In genomic region chr17:57989011-57989345, GRCh38 we compare ENCODE assay signal across 8 cellular contexts. TPM values are rescaled to one million over a fixed set of nuclear protein-coding genes. Genes with fewer than 3 reads are reported as not detected.
DNase-seq lines count a peak whose midpoint lies in the region; ATAC-seq and TF ChIP-seq lines count a peak whose summit lies in the region.

No MANE protein-coding gene starts in this region.

- DNase-seq in AG04450 (ENCODE audit: low read depth, low spot score) = no peak
- DNase-seq in HFFc6 = peak; percentile 55
- peak; percentile 54 for DNase-seq in WERI-Rb-1
- peak in 1 of 2 donors; percentile 38 for DNase-seq in cardiac muscle cell (ENCODE audit: low read depth in 1 of 2, low spot score in 1 of 2)
- DNase-seq in retinal pigment epithelial cell (ENCODE audit: low read depth) = no peak
- no peak for DNase-seq in activated effector memory CD4-positive, alpha-beta T cell treated with anti-CD3 and anti-CD28 coated beads, Interleukin-2, amount 50 U/mL, for 16 hours

- POLR2A ChIA-PET in AG04450 (lab: Yijun Ruan, JAX) = interaction anchor here (0.9 to 2.1 kb wide), 11 partner anchors 10 to 139 kb away, joined by 3 to 11 read pairs (median 5); partner anchors contain the start of genes MRPS23 and SRSF1

- CTCF ChIA-PET in AG04450 (lab: Charles Lee) = interaction anchor here (3.7 to 4.1 kb wide), 3 partner anchors 11 to 132 kb away, joined by 14 to 70 read pairs (median 36); no protein-coding TSS in a partner anchor

- H3K27ac ChIP-seq in AG04450 (ENCODE audit: low read depth, low read length) (peak overlapping the region; percentile 71), WERI-Rb-1 (peak overlapping the region; percentile 92), cardiac muscle cell (peak overlapping the region; percentile 95)

- H3K9me3 ChIP-seq in AG04450 (ENCODE audit: control insufficient read depth, insufficient read depth, low read length) (no peaks in the 10 kb centered on the region; the same call in 1 of the 2 replicates), WERI-Rb-1 (ENCODE audit: severe bottlenecking) (no peaks in the 10 kb centered on the region), cardiac muscle cell (ENCODE audit: low read depth) (no peaks in the 10 kb centered on the region)

- H3K27me3 ChIP-seq in AG04450 (ENCODE audit: control insufficient read depth, insufficient read depth, low read length) (no peaks in the 10 kb centered on the region), WERI-Rb-1 (ENCODE audit: insufficient read depth, low read depth, severe bottlenecking) (no peaks in the 10 kb centered on the region), cardiac muscle cell (no peaks in the 10 kb centered on the region)

- peak overlapping the region; percentile 91 for H3K4me3 Mint-ChIP-seq in HFFc6

- peaks cover 6% of the 10 kb centered on the region; the same call in 1 of the 2 replicates for H3K36me3 Mint-ChIP-seq in HFFc6 (ENCODE audit: low read depth)

- peaks cover 50% of the 10 kb centered on the region for H3K4me1 ChIP-seq in cardiac muscle cell (ENCODE audit: low read depth)

- TF ChIP-seq CTCF in AG04450 (IDR thresholded peaks at IDR 0.05; ENCODE audit: low read depth, low read length) (no peak), HFFc6 (IDR thresholded peaks at IDR 0.05) (peak; percentile 39), WERI-Rb-1 (IDR thresholded peaks at IDR 0.05; ENCODE audit: low read depth, low read length) (0 out of 2 replicates have a peak, but pooled peaks have one; percentile 14), cardiac muscle cell (IDR thresholded peaks at IDR 0.05; ENCODE audit: low read depth, low read length) (no peak), retinal pigment epithelial cell (conservative IDR thresholded peaks at IDR 0.05; ENCODE audit: low read depth, low read length) (no peak)

- H3K27ac Mint-ChIP-seq in HFFc6 = peak overlapping the region; percentile 94

- H3K4me3 ChIP-seq in AG04450 (ENCODE audit: low read depth, low read length) (peak overlapping the region; percentile 79), WERI-Rb-1 (ENCODE audit: low read depth, low read length) (peak overlapping the region; percentile 85), cardiac muscle cell (peak overlapping the region; percentile 98), retinal pigment epithelial cell (ENCODE audit: low read length) (peak overlapping the region; percentile 63)

- no peaks in the 10 kb centered on the region for H3K9me3 Mint-ChIP-seq in HFFc6

- H3K36me3 ChIP-seq in WERI-Rb-1 = peaks cover 25% of the 10 kb centered on the region
- H3K36me3 ChIP-seq in cardiac muscle cell = no peaks in the 10 kb centered on the region

- no peaks in the 10 kb centered on the region; the same call in 1 of the 2 replicates for H3K27me3 Mint-ChIP-seq in HFFc6 (ENCODE audit: insufficient read depth)

- peaks cover 83% of the 10 kb centered on the region for H3K4me1 Mint-ChIP-seq in HFFc6 (ENCODE audit: low read depth)

- ATAC-seq in HG03469 (IDR thresholded peaks at IDR 0.05; ENCODE audit: unreplicated experiment) (no peak), HG02981 (IDR thresholded peaks at IDR 0.05; ENCODE audit: unreplicated experiment) (no peak)

RNA-seq across cellular contexts. Expression of gene VEZF1, which starts 0.9 kb away (rescaled TPM):
- polyA plus RNA-seq in AG04450 (2011; rRNA removed) = 34.2 and 38.9 TPM in 2 replicates
- 65.1 and 68.2 TPM in 2 replicates for polyA minus RNA-seq in AG04450 (2011; rRNA and poly(A)+ RNA removed)
- 10 to 100 TPM; 41.7 to 56.5 (median 51.8) TPM for total RNA-seq in HFFc6 (2021; fragmentation: NEBNext Ultra II Directional; extraction: Animal tissue kit (Norgen Biotek cat#: 25700))
- 29.7 and 37.3 TPM in 2 replicates for total RNA-seq in cardiac muscle cell
- polyA plus RNA-seq in cardiac muscle cell = 18.5 and 22.3 TPM in 2 replicates

RNA-seq across cellular contexts. Expression of gene SRSF1, which starts 18.1 kb away (rescaled TPM):
- polyA plus RNA-seq in AG04450 (2011; rRNA removed) (215 and 249 TPM in 2 replicates), cardiac muscle cell (127 and 146 TPM in 2 replicates)
- 278 and 309 TPM in 2 replicates for polyA minus RNA-seq in AG04450 (2011; rRNA and poly(A)+ RNA removed)
- 100 to 1,000 TPM; 216 to 296 (median 271) TPM for total RNA-seq in HFFc6 (2021; fragmentation: NEBNext Ultra II Directional; extraction: Animal tissue kit (Norgen Biotek cat#: 25700))
- total RNA-seq in cardiac muscle cell = 209 and 235 TPM in 2 replicates

RNA-seq across cellular contexts. Expression of gene CUEDC1, which starts 33.8 kb away (rescaled TPM):
- polyA plus RNA-seq in AG04450 (2011; rRNA removed) (21.6 and 27.6 TPM in 2 replicates), cardiac muscle cell (10.9 and 15.3 TPM in 2 replicates)
- 20.9 and 22.6 TPM in 2 replicates for polyA minus RNA-seq in AG04450 (2011; rRNA and poly(A)+ RNA removed)
- total RNA-seq in HFFc6 (2021; fragmentation: NEBNext Ultra II Directional; extraction: Animal tissue kit (Norgen Biotek cat#: 25700)) = 10 to 100 TPM; 34.0 to 41.0 (median 34.9) TPM
- total RNA-seq in cardiac muscle cell = 14.8 and 18.3 TPM in 2 replicates

Comparison
In these comparisons a context has a peak if more than half of its experiments do, and no peak if none do; other contexts are left out.
1. DNase-seq: peak in HFFc6 (single experiment) and WERI-Rb-1 (single experiment); none in AG04450 (single experiment), retinal pigment epithelial cell (single experiment) and activated effector memory CD4-positive, alpha-beta T cell treated with anti-CD3 and anti-CD28 coated beads, Interleukin-2, amount 50 U/mL, for 16 hours (single experiment).
2. CTCF ChIP-seq: peak in HFFc6 (single experiment) and WERI-Rb-1 (single experiment); none in AG04450 (single experiment), cardiac muscle cell (single experiment) and retinal pigment epithelial cell (single experiment).
3. Peak in every context shown above with its lines, with median percentiles within 50 percentile points of each other: H3K27ac ChIP-seq and H3K4me3 ChIP-seq.